ENCODE assay signal across 1 cellular context in the genomic region with DNA sequence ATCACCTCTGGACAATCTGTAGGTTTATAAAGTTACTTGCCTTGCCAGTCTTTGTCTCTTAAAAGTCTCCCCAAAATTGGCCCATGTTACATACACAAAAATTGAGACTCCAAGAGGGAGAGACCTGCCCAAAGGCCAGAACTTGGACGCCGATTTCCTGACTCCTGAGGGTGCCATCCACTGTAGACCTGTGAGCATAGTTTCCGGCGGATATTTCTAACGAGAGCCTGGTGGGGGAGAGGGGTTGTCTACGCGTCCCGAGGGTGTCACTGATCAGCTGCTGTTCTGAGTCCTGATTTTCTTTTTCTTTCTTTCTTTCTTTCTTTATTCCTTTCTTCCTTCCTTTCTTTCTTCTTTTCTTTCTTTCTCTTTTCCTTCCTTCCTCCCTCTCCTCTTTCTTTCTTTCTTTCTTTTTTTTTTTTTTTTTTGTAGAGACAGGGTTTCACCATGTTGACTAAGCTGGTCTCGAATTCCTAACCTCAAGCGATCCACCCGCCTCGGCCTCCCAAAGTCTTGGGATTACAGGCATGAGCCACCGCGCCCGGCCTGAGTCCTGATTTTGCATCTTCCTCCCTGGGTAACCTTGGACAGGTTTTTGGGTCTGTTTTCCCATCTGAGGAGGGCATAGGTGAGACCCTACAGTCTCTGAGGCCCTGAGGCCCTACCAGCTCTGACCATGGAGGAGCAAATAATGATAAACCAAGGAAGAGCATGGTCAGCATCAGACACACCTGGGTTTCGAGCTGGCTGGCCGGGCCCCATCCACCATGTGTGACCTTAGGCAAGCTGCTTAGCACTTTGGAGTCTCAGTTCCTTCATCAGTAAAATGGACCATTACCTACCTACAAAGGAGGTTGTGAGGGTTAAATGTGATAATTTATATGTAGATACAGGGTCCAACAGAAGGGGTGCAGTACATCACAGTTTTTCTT.
TF ChIP-seq lines count a peak whose summit lies in the region.

No MANE protein-coding gene starts in this region.

TF ChIP-seq in GM12878, 131 proteins besides CTCF, POLR2A, EP300 and RAD21:
- TF ChIP-seq KDM1A (IDR thresholded peaks at IDR 0.05; ENCODE audit: borderline replicate concordance) (no peak), YY1 (IDR thresholded peaks at IDR 0.05; ENCODE audit: low read depth, low read length) (no peak)
- TF ChIP-seq, protein P1, sequence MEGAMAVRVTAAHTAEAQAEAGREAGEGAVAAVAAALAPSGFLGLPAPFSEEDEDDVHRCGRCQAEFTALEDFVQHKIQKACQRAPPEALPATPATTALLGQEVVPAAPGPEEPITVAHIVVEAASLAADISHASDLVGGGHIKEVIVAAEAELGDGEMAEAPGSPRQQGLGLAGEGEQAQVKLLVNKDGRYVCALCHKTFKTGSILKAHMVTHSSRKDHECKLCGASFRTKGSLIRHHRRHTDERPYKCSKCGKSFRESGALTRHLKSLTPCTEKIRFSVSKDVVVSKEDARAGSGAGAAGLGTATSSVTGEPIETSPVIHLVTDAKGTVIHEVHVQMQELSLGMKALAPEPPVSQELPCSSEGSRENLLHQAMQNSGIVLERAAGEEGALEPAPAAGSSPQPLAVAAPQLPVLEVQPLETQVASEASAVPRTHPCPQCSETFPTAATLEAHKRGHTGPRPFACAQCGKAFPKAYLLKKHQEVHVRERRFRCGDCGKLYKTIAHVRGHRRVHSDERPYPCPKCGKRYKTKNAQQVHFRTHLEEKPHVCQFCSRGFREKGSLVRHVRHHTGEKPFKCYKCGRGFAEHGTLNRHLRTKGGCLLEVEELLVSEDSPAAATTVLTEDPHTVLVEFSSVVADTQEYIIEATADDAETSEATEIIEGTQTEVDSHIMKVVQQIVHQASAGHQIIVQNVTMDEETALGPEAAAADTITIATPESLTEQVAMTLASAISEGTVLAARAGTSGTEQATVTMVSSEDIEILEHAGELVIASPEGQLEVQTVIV (IDR thresholded peaks at IDR 0.05; ENCODE audit: borderline replicate concordance, partially characterized antibody): no peak
TF ChIP-seq in GM12878: peak in this region for 0.
